17 cellular contexts compared by ENCODE assay signal in genomic region chr7:151299940-151300665, GRCh38.
"Had no signal": no experiment of that assay in that cellular context is flagged by ENCODE, and none has a peak within 500 bp of the region (broad histone marks: within the 10 kb centered on the region; RNA-seq: fewer than 3 reads in every experiment).

No MANE protein-coding gene starts in this region.

- H3K36me3 ChIP-seq: esophagus muscularis mucosa, gastrocnemius medialis, heart right ventricle, sigmoid colon, stomach, thoracic aorta had no signal

- H3K27ac ChIP-seq: epithelial cell of prostate, esophagus muscularis mucosa, gastrocnemius medialis, heart right ventricle, sigmoid colon, skin epidermis, stomach, thoracic aorta had no signal

- H3K4me3 ChIP-seq: esophagus muscularis mucosa, gastrocnemius medialis, heart right ventricle, sigmoid colon, skin epidermis, stomach, thoracic aorta had no signal

- H3K9me3 Mint-ChIP-seq: type B pancreatic cell had no signal

- H3K27ac Mint-ChIP-seq: naive B cell, nephron, type B pancreatic cell had no signal

- H3K36me3 Mint-ChIP-seq: naive B cell, type B pancreatic cell had no signal

- DNase-seq: effector memory CD4-positive, alpha-beta T cell; gastrocnemius medialis; heart right ventricle; hypothalamus; left colon; mesendoderm; naive B cell; sigmoid colon; stimulated activated naive CD4-positive, alpha-beta T cell; stomach; substantia nigra had no signal

- H3K4me3 Mint-ChIP-seq: naive B cell, type B pancreatic cell had no signal

- H3K9me3 ChIP-seq: gastrocnemius medialis, thoracic aorta had no signal

- ATAC-seq: gastrocnemius medialis, heart right ventricle, left colon had no signal
